In genomic region chr6:123803862-123804681, GRCh38 we compare ENCODE assay signal across 8 cellular contexts. TPM values are rescaled to one million over a fixed set of nuclear protein-coding genes. Genes with fewer than 3 reads are reported as not detected.
DNase-seq lines count a peak whose midpoint lies in the region; ATAC-seq and TF ChIP-seq lines count a peak whose summit lies in the region.

Gene NKAIN2, plus strand, starts transcription at chr6:123803865.

- H3K9ac ChIP-seq in iPS-18a (ENCODE audit: low read length): peak within 1 kb of the TSS; percentile 29

- peaks cover 47% of the 10 kb centered on the region for H3K27me3 Mint-ChIP-seq in T-helper 1 cell treated with Interleukin-12 subunit alpha and Interleukin-12 subunit beta and Interleukin-4 antibody, amounts not matched to agents 30 μg/mL and 1 μg/mL, for 36 hours (ENCODE audit: low read depth)

- H3K9me3 ChIP-seq in iPS-18a (ENCODE audit: control insufficient read depth, low read depth, low read length): no peaks in the 10 kb centered on the region
- H3K9me3 ChIP-seq in sigmoid colon: no peaks in the 10 kb centered on the region

- intact Hi-C loops in sigmoid colon (cut with DNase I): loop anchor here (2.0 to 5.0 kb wide), 2 partner anchors 993 to 1051 kb away; no protein-coding TSS in a partner anchor

- H3K36me3 ChIP-seq in iPS-18a (ENCODE audit: control insufficient read depth, low read depth, low read length) (no peaks in the 10 kb centered on the region), sigmoid colon (no peaks in the 10 kb centered on the region)

- peaks cover 9% of the 10 kb centered on the region for H3K4me1 Mint-ChIP-seq in T-helper 1 cell treated with Interleukin-12 subunit alpha and Interleukin-12 subunit beta and Interleukin-4 antibody, amounts not matched to agents 30 μg/mL and 1 μg/mL, for 36 hours (ENCODE audit: low read depth)

- H3K27me3 ChIP-seq in iPS-18a (ENCODE audit: control insufficient read depth, insufficient read depth, low read length) (peaks cover 35% of the 10 kb centered on the region), sigmoid colon (peaks cover 0 to 30% (median 5%) of the 10 kb centered on the region in 3 donors)

- peak within 1 kb of the TSS; percentile 59 for H3K4me3 Mint-ChIP-seq in T-helper 1 cell treated with Interleukin-12 subunit alpha and Interleukin-12 subunit beta and Interleukin-4 antibody, amounts not matched to agents 30 μg/mL and 1 μg/mL, for 36 hours

- WGBS in sigmoid colon, 2 donors: 1 to 2% methylated on average over 49 of the region's 49 CpGs

- H3K36me3 Mint-ChIP-seq in T-helper 1 cell treated with Interleukin-12 subunit alpha and Interleukin-12 subunit beta and Interleukin-4 antibody, amounts not matched to agents 30 μg/mL and 1 μg/mL, for 36 hours (ENCODE audit: low read depth): no peaks in the 10 kb centered on the region

- H3K4me3 ChIP-seq in astrocyte of the cerebellum (ENCODE audit: low read depth, low read length) (peak within 1 kb of the TSS; percentile 67), iPS-18a (ENCODE audit: low read length) (peak within 1 kb of the TSS; percentile 67), sigmoid colon (peak within 1 kb of the TSS; percentile 30 to 57 (median 52))

- H3K27ac ChIP-seq in iPS-18a (ENCODE audit: low read length) (no peak within 1 kb of the TSS), sigmoid colon (no peak within 1 kb of the TSS)

- TF ChIP-seq EP300 in sigmoid colon (IDR thresholded peaks at IDR 0.05): no peak

- peak; percentile 24 for ATAC-seq in HG02623 (IDR thresholded peaks at IDR 0.05; ENCODE audit: unreplicated experiment)

- no peak for TF ChIP-seq POLR2A in sigmoid colon (IDR thresholded peaks at IDR 0.05)

- TF ChIP-seq CTCF in astrocyte of the cerebellum (IDR thresholded peaks at IDR 0.05; ENCODE audit: low read depth, low read length, missing control alignments) (no peak), sigmoid colon (IDR thresholded peaks at IDR 0.05) (no peak)

- no peak within 1 kb of the TSS for H3K27ac Mint-ChIP-seq in T-helper 1 cell treated with Interleukin-12 subunit alpha and Interleukin-12 subunit beta and Interleukin-4 antibody, amounts not matched to agents 30 μg/mL and 1 μg/mL, for 36 hours

- H3K9me3 Mint-ChIP-seq in T-helper 1 cell treated with Interleukin-12 subunit alpha and Interleukin-12 subunit beta and Interleukin-4 antibody, amounts not matched to agents 30 μg/mL and 1 μg/mL, for 36 hours: no peaks in the 10 kb centered on the region

- DNase-seq in T-helper 1 cell (no peak), NCI-H2171 (lab: John Stamatoyannopoulos, UW) (peak; percentile 46), astrocyte of the cerebellum (ENCODE audit: low read depth) (no peak), sigmoid colon (no peak)
- no peak for DNase-seq in stimulated activated CD4-positive, alpha-beta T cell treated with anti-CD3 and anti-CD28 coated beads, Interleukin-4, amount 100 ng/mL, for 4 hours

- H3K4me1 ChIP-seq in iPS-18a (ENCODE audit: control insufficient read depth, low read depth, low read length): no peaks in the 10 kb centered on the region
- H3K4me1 ChIP-seq in sigmoid colon: peaks cover 0 to 14% (median 11%) of the 10 kb centered on the region in 4 donors

- in situ Hi-C loops in astrocyte of the cerebellum (cut with HindIII; ENCODE audit: low sequenced_read_pairs): no loop called here

RNA-seq across cellular contexts. Expression of gene NKAIN2, which starts in this region (rescaled TPM):
- total RNA-seq in sigmoid colon: 1 to 10 TPM in 2 of 4 donors, under 1 TPM in 2; 0.68 to 4.4 (median 0.95) TPM
- polyA plus RNA-seq in sigmoid colon: under 1 TPM in 2 of 3 donors, not detected in 1; under 0.01 to 0.38 TPM
